In genomic region chr2:45964226-45964841, GRCh38 we compare ENCODE assay signal across 8 cellular contexts.
DNase-seq lines count a peak whose midpoint lies in the region; ATAC-seq and TF ChIP-seq lines count a peak whose summit lies in the region.

No MANE protein-coding gene starts in this region.

- H3K4me1 ChIP-seq in SJSA1 (replicated peaks) = peaks cover 16% of the 10 kb centered on the region

- H3K4me3 Mint-ChIP-seq in activated T-cell treated with anti-CD3 and anti-CD28 coated beads, Interleukin-2, amount 50 U/mL, for 72 hours = no peak overlapping the region
- H3K4me3 Mint-ChIP-seq in stimulated activated naive B cell treated with anti-CD40 and anti-IgM and Interleukin-4, amounts not matched to agents 10 μg/mL and 1 μg/mL and 100 μg/mL, for 72 hours = no peak overlapping the region
- H3K4me3 Mint-ChIP-seq in natural killer cell = no peak overlapping the region

- no peaks in the 10 kb centered on the region for H3K9me3 ChIP-seq in SJSA1 (replicated peaks)

- H3K27ac ChIP-seq in SJSA1 = no peak overlapping the region

- H3K4me3 ChIP-seq in SJSA1 = no peak overlapping the region
- H3K4me3 ChIP-seq in foreskin fibroblast (ENCODE audit: low read depth in 1 of 2, low read length in 2 of 2) = no peak overlapping the region
- H3K4me3 ChIP-seq in skeletal muscle cell (ENCODE audit: low read depth, low read length) = no peak overlapping the region

- TF ChIP-seq CTCF in foreskin fibroblast (IDR thresholded peaks at IDR 0.05; ENCODE audit: low read depth, low read length) (no peak), natural killer cell (IDR thresholded peaks at IDR 0.05) (no peak)

- H3K27ac Mint-ChIP-seq in activated T-cell treated with anti-CD3 and anti-CD28 coated beads, Interleukin-2, amount 50 U/mL, for 72 hours = no peak overlapping the region
- no peak overlapping the region for H3K27ac Mint-ChIP-seq in stimulated activated naive B cell treated with anti-CD40 and anti-IgM and Interleukin-4, amounts not matched to agents 10 μg/mL and 1 μg/mL and 100 μg/mL, for 72 hours
- no peak overlapping the region for H3K27ac Mint-ChIP-seq in natural killer cell

- H3K36me3 Mint-ChIP-seq in activated T-cell treated with anti-CD3 and anti-CD28 coated beads, Interleukin-2, amount 50 U/mL, for 72 hours (ENCODE audit: insufficient read depth in 2 of 2) = no peaks in the 10 kb centered on the region
- H3K36me3 Mint-ChIP-seq in stimulated activated naive B cell treated with anti-CD40 and anti-IgM and Interleukin-4, amounts not matched to agents 10 μg/mL and 1 μg/mL and 100 μg/mL, for 72 hours = peaks cover 4 to 7% of the 10 kb centered on the region in 2 donors
- H3K36me3 Mint-ChIP-seq in natural killer cell = no peaks in the 10 kb centered on the region

- H3K36me3 ChIP-seq in SJSA1 = no peaks in the 10 kb centered on the region

- H3K9me3 Mint-ChIP-seq in activated T-cell treated with anti-CD3 and anti-CD28 coated beads, Interleukin-2, amount 50 U/mL, for 72 hours = no peaks in the 10 kb centered on the region
- no peaks in the 10 kb centered on the region for H3K9me3 Mint-ChIP-seq in stimulated activated naive B cell treated with anti-CD40 and anti-IgM and Interleukin-4, amounts not matched to agents 10 μg/mL and 1 μg/mL and 100 μg/mL, for 72 hours
- no peaks in the 10 kb centered on the region for H3K9me3 Mint-ChIP-seq in natural killer cell

- peaks cover 16% of the 10 kb centered on the region for H3K4me1 Mint-ChIP-seq in activated T-cell treated with anti-CD3 and anti-CD28 coated beads, Interleukin-2, amount 50 U/mL, for 72 hours (ENCODE audit: low read depth)
- peaks cover 41 to 84% of the 10 kb centered on the region in 2 donors for H3K4me1 Mint-ChIP-seq in stimulated activated naive B cell treated with anti-CD40 and anti-IgM and Interleukin-4, amounts not matched to agents 10 μg/mL and 1 μg/mL and 100 μg/mL, for 72 hours
- peaks cover 12 to 13% of the 10 kb centered on the region in 2 donors for H3K4me1 Mint-ChIP-seq in natural killer cell

- no peak for ATAC-seq in activated T-cell treated with anti-CD3 and anti-CD28 coated beads, Interleukin-2, amount 50 U/mL, for 72 hours (replicated peaks in 1 of 2)
- ATAC-seq in stimulated activated naive B cell treated with anti-CD40 and anti-IgM and Interleukin-4, amounts not matched to agents 10 μg/mL and 1 μg/mL and 100 μg/mL, for 72 hours (replicated peaks) = no peak
- ATAC-seq in natural killer cell = no peak

- intact Hi-C loops in natural killer cell (cut with micrococcal nuclease) = no loop called here

- H3K27me3 ChIP-seq in SJSA1 (replicated peaks) = no peaks in the 10 kb centered on the region

- H3K27me3 Mint-ChIP-seq in activated T-cell treated with anti-CD3 and anti-CD28 coated beads, Interleukin-2, amount 50 U/mL, for 72 hours (ENCODE audit: low read depth) = no peaks in the 10 kb centered on the region
- H3K27me3 Mint-ChIP-seq in stimulated activated naive B cell treated with anti-CD40 and anti-IgM and Interleukin-4, amounts not matched to agents 10 μg/mL and 1 μg/mL and 100 μg/mL, for 72 hours = no peaks in the 10 kb centered on the region
- H3K27me3 Mint-ChIP-seq in natural killer cell (ENCODE audit: low read depth in 2 of 2) = no peaks in the 10 kb centered on the region

- DNase-seq in activated T-cell treated with anti-CD3 and anti-CD28 coated beads for 48 hours (ENCODE audit: low read depth) = peak; percentile 1
- no peak for DNase-seq in activated T-cell treated with anti-CD3 and anti-CD28 coated beads, Interleukin-2, amount 50 U/mL, for 72 hours
- DNase-seq in SJSA1 (ENCODE audit: low read depth in 1 of 2, low spot score in 2 of 2) = peak; percentile 66 to 91
- DNase-seq in foreskin fibroblast = peak; percentile 97 to 99
- DNase-seq in skeletal muscle cell (ENCODE audit: low read depth) = peak; percentile 80
- no peak for DNase-seq in stimulated activated naive B cell treated with anti-CD40 and anti-IgM and Interleukin-4, amounts not matched to agents 10 μg/mL and 1 μg/mL and 100 μg/mL, for 72 hours
- no peak for DNase-seq in natural killer cell
- DNase-seq in T-helper 9 cell = no peak

Comparison
In these comparisons a context has a peak if more than half of its experiments do, and no peak if none do; other contexts are left out.
1. DNase-seq: peak in activated T-cell treated with anti-CD3 and anti-CD28 coated beads for 48 hours (single experiment), SJSA1 (2 of 2), foreskin fibroblast (2 of 2) and skeletal muscle cell (single experiment); none in activated T-cell treated with anti-CD3 and anti-CD28 coated beads, Interleukin-2, amount 50 U/mL, for 72 hours (0 of 2), stimulated activated naive B cell treated with anti-CD40 and anti-IgM and Interleukin-4, amounts not matched to agents 10 μg/mL and 1 μg/mL and 100 μg/mL, for 72 hours (single experiment), natural killer cell (single experiment) and T-helper 9 cell (single experiment).